In genomic region chr2:2252179-2252578, GRCh38 we compare ENCODE assay signal across 21 cellular contexts.
DNase-seq lines count a peak whose midpoint lies in the region; ATAC-seq and TF ChIP-seq lines count a peak whose summit lies in the region.
"Had no signal": no experiment of that assay in that cellular context is flagged by ENCODE, and none has a peak within 500 bp of the region (broad histone marks: within the 10 kb centered on the region; RNA-seq: fewer than 3 reads in every experiment).

No MANE protein-coding gene starts in this region.

- H3K36me3 Mint-ChIP-seq in osteocyte (ENCODE audit: unreplicated experiment), result no peaks in the 10 kb centered on the region
- H3K36me3 Mint-ChIP-seq: CD8-positive, alpha-beta T cell had no signal

- 73% methylated on average over 3 of the region's 3 CpGs for WGBS in esophagus muscularis mucosa

- H3K9me3 ChIP-seq in esophagus muscularis mucosa, result peaks cover 0 to 16% (median 2%) of the 10 kb centered on the region in 4 donors
- H3K9me3 ChIP-seq: A549, Caco-2 had no signal

- no peak overlapping the region for H3K27ac Mint-ChIP-seq in osteocyte (ENCODE audit: unreplicated experiment)
- H3K27ac Mint-ChIP-seq: B cell; CD4-positive, alpha-beta T cell; CD8-positive, alpha-beta T cell had no signal

- no peaks in the 10 kb centered on the region for H3K4me1 Mint-ChIP-seq in osteocyte (ENCODE audit: unreplicated experiment)
- H3K4me1 Mint-ChIP-seq: B cell had no signal

- in situ Hi-C loops in G401 (cut with HindIII; ENCODE audit: low sequenced_read_pairs), result no loop called here

- TF ChIP-seq POLR2A in esophagus muscularis mucosa (IDR thresholded peaks at IDR 0.05; ENCODE audit: low read depth), result no peak

- ATAC-seq in HG03460 (IDR thresholded peaks at IDR 0.05; ENCODE audit: unreplicated experiment) (no peak), esophagus mucosa (no peak), HG02970 (IDR thresholded peaks at IDR 0.05; ENCODE audit: low FRiP score, unreplicated experiment) (no peak)
- ATAC-seq: A549; CD8-positive, alpha-beta T cell; GM12878 had no signal

- no peaks in the 10 kb centered on the region for H3K9me3 Mint-ChIP-seq in osteocyte (ENCODE audit: unreplicated experiment)

- no peaks in the 10 kb centered on the region for H3K36me3 ChIP-seq in esophagus muscularis mucosa
- H3K36me3 ChIP-seq: BLaER1 treated with 17β-estradiol and CSF1 and Interleukin-3, amounts not matched to agents 10 nM and 100 nM had no signal

- TF ChIP-seq EP300 in esophagus muscularis mucosa (IDR thresholded peaks at IDR 0.05), result no peak

- TF ChIP-seq CTCF in esophagus muscularis mucosa (IDR thresholded peaks at IDR 0.05) (no peak), osteocyte (IDR thresholded peaks at IDR 0.05) (no peak)

- peak; percentile 42 for DNase-seq in G401 (ENCODE audit: low spot score)
- DNase-seq in esophagus muscularis mucosa (ENCODE audit: extremely low spot score), result peak; percentile 89
- peak; percentile 24 for DNase-seq in mesenteric fat pad (ENCODE audit: low spot score)
- DNase-seq in osteocyte (ENCODE audit: extremely low spot score, unreplicated experiment), result peak; percentile 65
- DNase-seq in dermis blood vessel endothelial cell, result no peak
- DNase-seq: AML-193; Caco-2; Calu3; CD4-positive, alpha-beta T cell; CD8-positive, alpha-beta T cell; DMS79 treated with DMSO at 0.1 percent for 48 hours; GDM1 had no signal

- H3K4me1 ChIP-seq in esophagus muscularis mucosa, result no peaks in the 10 kb centered on the region
- H3K4me1 ChIP-seq: A549, Caco-2 had no signal

- peaks cover 2% of the 10 kb centered on the region for H3K27me3 Mint-ChIP-seq in osteocyte (ENCODE audit: unreplicated experiment)
- H3K27me3 Mint-ChIP-seq: B cell had no signal

- H3K4me3 Mint-ChIP-seq in osteocyte (ENCODE audit: unreplicated experiment), result no peak overlapping the region
- H3K4me3 Mint-ChIP-seq: B cell; CD4-positive, alpha-beta T cell; CD8-positive, alpha-beta T cell had no signal

- intact Hi-C loops in esophagus muscularis mucosa (cut with DNase I), result no loop called here

- no peak overlapping the region for H3K27ac ChIP-seq in esophagus muscularis mucosa (replicated peaks in 1 of 4)
- H3K27ac ChIP-seq: 22Rv1; A549; BLaER1 treated with 17β-estradiol and CSF1 and Interleukin-3, amounts not matched to agents 10 nM and 100 nM; C4-2B had no signal

- H3K27me3 ChIP-seq in esophagus muscularis mucosa, result no peaks in the 10 kb centered on the region
- H3K27me3 ChIP-seq: BLaER1 treated with 17β-estradiol and CSF1 and Interleukin-3, amounts not matched to agents 10 nM and 100 nM had no signal

- H3K4me3 ChIP-seq in esophagus muscularis mucosa, result no peak overlapping the region
- H3K4me3 ChIP-seq: A549; BLaER1 treated with 17β-estradiol and CSF1 and Interleukin-3, amounts not matched to agents 10 nM and 100 nM; GM12878 had no signal
